In genomic region chr19:46944123-46944718, GRCh38 we compare ENCODE assay signal across 8 cellular contexts.
DNase-seq lines count a peak whose midpoint lies in the region; ATAC-seq and TF ChIP-seq lines count a peak whose summit lies in the region.

No MANE protein-coding gene starts in this region.

- no peak overlapping the region for H2BK15ac ChIP-seq in neuronal stem cell (ENCODE audit: low read length)

- ATAC-seq in Right ventricle myocardium inferior: no peak

- no peak overlapping the region for H2BK120ac ChIP-seq in neuronal stem cell (ENCODE audit: low read depth, low read length)

- no peak overlapping the region for H4K8ac ChIP-seq in neuronal stem cell (ENCODE audit: low read depth, low read length)

- DNase-seq in cardiac muscle cell (ENCODE audit: low read depth in 1 of 2, low spot score in 1 of 2) (no peak), Right ventricle myocardium inferior (ENCODE audit: missing footprints) (no peak), esophagus squamous epithelium (lab: John Stamatoyannopoulos, UW) (no peak), neuronal stem cell (ENCODE audit: low spot score) (no peak), T-helper 2 cell (no peak), HuH-7.5 (ENCODE audit: low spot score) (no peak), EL (no peak), AG08396 (ENCODE audit: low spot score) (no peak)

- H2AK5ac ChIP-seq in neuronal stem cell (ENCODE audit: low read depth, low read length): no peak overlapping the region

- H3K4me1 ChIP-seq in cardiac muscle cell (ENCODE audit: low read depth) (peaks cover 15% of the 10 kb centered on the region), esophagus squamous epithelium (peaks cover 0 to 54% (median 22%) of the 10 kb centered on the region in 3 donors), neuronal stem cell (ENCODE audit: control insufficient read depth in 2 of 2, insufficient read depth in 1 of 2, low read depth in 1 of 2, low read length in 2 of 2) (peaks cover 10 to 28% of the 10 kb centered on the region in 2 donors)

- intact Hi-C loops in Right ventricle myocardium inferior (cut with DNase I): loop anchor here (2.0 kb wide), 1 partner anchor 23 kb away; no protein-coding TSS in a partner anchor
- intact Hi-C loops in esophagus squamous epithelium (cut with DNase I): no loop called here

- H3K4ac ChIP-seq in neuronal stem cell (ENCODE audit: low read length): no peak overlapping the region

- H4K91ac ChIP-seq in neuronal stem cell (ENCODE audit: low read depth, low read length, poor library complexity): no peak overlapping the region

- no peak overlapping the region for H2BK12ac ChIP-seq in neuronal stem cell (ENCODE audit: low read length)

- H3K36me3 ChIP-seq in cardiac muscle cell (no peaks in the 10 kb centered on the region), esophagus squamous epithelium (peaks cover 0 to 62% (median 4%) of the 10 kb centered on the region in 3 donors), neuronal stem cell (replicated peaks in 1 of 2; ENCODE audit: control insufficient read depth in 2 of 2, insufficient read depth in 2 of 2, low read length in 2 of 2) (peaks cover 6 to 52% of the 10 kb centered on the region in 2 donors)

- TF ChIP-seq CTCF in cardiac muscle cell (IDR thresholded peaks at IDR 0.05; ENCODE audit: low read depth, low read length) (no peak), esophagus squamous epithelium (IDR thresholded peaks at IDR 0.05) (no peak)

- no peak overlapping the region for H3K18ac ChIP-seq in neuronal stem cell (ENCODE audit: low read length)

- no peak overlapping the region for H3K23ac ChIP-seq in neuronal stem cell (ENCODE audit: low read depth, low read length, poor library complexity)

- peaks cover 3% of the 10 kb centered on the region for H3K79me1 ChIP-seq in neuronal stem cell (ENCODE audit: low read depth, low read length)

- TF ChIP-seq POLR2A in esophagus squamous epithelium (IDR thresholded peaks at IDR 0.05): no peak

- H3K27me3 ChIP-seq in cardiac muscle cell (no peaks in the 10 kb centered on the region), esophagus squamous epithelium (no peaks in the 10 kb centered on the region), neuronal stem cell (ENCODE audit: control insufficient read depth in 3 of 3, insufficient read depth in 3 of 3, low read depth in 1 of 3, low read length in 3 of 3) (no peaks in the 10 kb centered on the region)

- H3K14ac ChIP-seq in neuronal stem cell (ENCODE audit: low read length): no peak overlapping the region

- H3K4me3 ChIP-seq in cardiac muscle cell (no peak overlapping the region), esophagus squamous epithelium (no peak overlapping the region), neuronal stem cell (ENCODE audit: low read length in 2 of 2) (no peak overlapping the region)

- no peak overlapping the region for H3K4me2 ChIP-seq in neuronal stem cell (ENCODE audit: insufficient read depth, low read length, poor library complexity, severe bottlenecking)

- no peak overlapping the region for H2AFZ ChIP-seq in neuronal stem cell (ENCODE audit: low read length)

- WGBS in esophagus squamous epithelium, 2 donors: 82 to 88% methylated on average over 5 of the region's 5 CpGs
- no CpG with 5 or more reads among the region's 5 CpGs for WGBS in neuronal stem cell (ENCODE audit: extremely low coverage in 2 of 2, insufficient read length in 2 of 2, insufficient replicate concordance in 1 of 2), 2 donors

- H3K27ac ChIP-seq in cardiac muscle cell: peak overlapping the region; percentile 91
- H3K27ac ChIP-seq in esophagus squamous epithelium: peak overlapping the region in 3 of 4 donors; percentile 56 to 73 (median 68)
- peak overlapping the region; percentile 68 for H3K27ac ChIP-seq in neuronal stem cell (replicated peaks; ENCODE audit: low read length)

- H2BK5ac ChIP-seq in neuronal stem cell (ENCODE audit: low read length): no peak overlapping the region

- H3K9me3 ChIP-seq in cardiac muscle cell (ENCODE audit: low read depth) (no peaks in the 10 kb centered on the region), esophagus squamous epithelium (no peaks in the 10 kb centered on the region), neuronal stem cell (replicated peaks in 1 of 2; ENCODE audit: control insufficient read depth in 2 of 2, insufficient read depth in 1 of 2, low read depth in 1 of 2, low read length in 2 of 2) (peaks cover 3 to 10% of the 10 kb centered on the region in 2 donors)

- no peak overlapping the region for H3K9ac ChIP-seq in neuronal stem cell (ENCODE audit: low read depth, low read length, poor library complexity)
